Comparison of ENCODE assay signal across 24 cellular contexts in genomic region chr9:37776328-37776727, GRCh38. TPM values are rescaled to one million over a fixed set of nuclear protein-coding genes. Genes with fewer than 3 reads are reported as not detected.
A peak's percentile ranks its signal among the peaks of the same experiment; 100 is the strongest.
DNase-seq lines count a peak whose midpoint lies in the region; ATAC-seq and TF ChIP-seq lines count a peak whose summit lies in the region.
"Had no signal": no experiment of that assay in that cellular context is flagged by ENCODE, and none has a peak within 500 bp of the region (broad histone marks: within the 10 kb centered on the region; RNA-seq: fewer than 3 reads in every experiment).

No MANE protein-coding gene starts in this region.

- no peak for TF ChIP-seq CTCF in AG04450 (IDR thresholded peaks at IDR 0.05; ENCODE audit: low read depth, low read length)
- TF ChIP-seq CTCF in astrocyte of the spinal cord (IDR thresholded peaks at IDR 0.05; ENCODE audit: low read depth, low read length) = no peak
- no peak for TF ChIP-seq CTCF in fibroblast of villous mesenchyme (IDR thresholded peaks at IDR 0.05; ENCODE audit: insufficient read depth, low read depth, low read length)

- CTCF ChIA-PET in AG04450 (lab: Charles Lee) = no interaction called here

- no peak overlapping the region for H3K4me3 ChIP-seq in AG04450 (ENCODE audit: low read depth, low read length)
- no peak overlapping the region for H3K4me3 ChIP-seq in astrocyte of the spinal cord (ENCODE audit: low read depth, low read length)
- H3K4me3 ChIP-seq in fibroblast of villous mesenchyme (ENCODE audit: low read depth, low read length) = no peak overlapping the region
- H3K4me3 ChIP-seq: A549, body of pancreas, left ventricle myocardium inferior, tibial nerve had no signal

- no peaks in the 10 kb centered on the region for H3K9me3 ChIP-seq in AG04450 (ENCODE audit: control insufficient read depth, insufficient read depth, low read length)
- H3K9me3 ChIP-seq: A549, body of pancreas, left ventricle myocardium inferior, neutrophil, tibial nerve had no signal

- no peak for ATAC-seq in HG02981 (IDR thresholded peaks at IDR 0.05; ENCODE audit: unreplicated experiment)
- ATAC-seq in GM21367 (IDR thresholded peaks at IDR 0.05; ENCODE audit: unreplicated experiment) = no peak
- ATAC-seq: A549, body of pancreas had no signal

- in situ Hi-C loops in astrocyte of the spinal cord (cut with HindIII; ENCODE audit: low sequenced_read_pairs) = no loop called here

- no peaks in the 10 kb centered on the region for H3K27me3 ChIP-seq in AG04450 (ENCODE audit: control insufficient read depth, insufficient read depth, low read length)
- H3K27me3 ChIP-seq: body of pancreas, neutrophil, tibial nerve had no signal

- peak overlapping the region; percentile 47 for H3K27ac ChIP-seq in AG04450 (ENCODE audit: low read depth, low read length)
- H3K27ac ChIP-seq: A549, body of pancreas, left ventricle myocardium inferior, neutrophil, tibial nerve had no signal

- no peak for DNase-seq in AG04450 (ENCODE audit: low read depth, low spot score)
- DNase-seq in HT1080 (ENCODE audit: low read depth) = peak; percentile 31
- peak; percentile 25 for DNase-seq in astrocyte of the spinal cord (ENCODE audit: low read depth, low spot score)
- DNase-seq in fibroblast of villous mesenchyme (ENCODE audit: low read depth) = peak; percentile 32
- no peak for DNase-seq in HUDEP-2 (lab: John Stamatoyannopoulos, UW; ENCODE audit: unreplicated experiment in 76 of 76)
- DNase-seq in NCI-H2227 treated with DMSO at 0.1 percent for 48 hours (lab: John Stamatoyannopoulos, UW) = no peak
- DNase-seq: activated CD4-positive, alpha-beta T cell treated with anti-CD3 and anti-CD28 coated beads for 4 hours; activated CD8-positive, alpha-beta memory T cell treated with anti-CD3 and anti-CD28 coated beads for 24 hours; activated effector memory CD4-positive, alpha-beta T cell treated with Interleukin-2 at 50 U/mL for 16 hours; body of pancreas; H9; left ventricle myocardium inferior; naive B cell; NCI-H1048; NCI-H187; NCI-H2171; NCI-H524 treated with DMSO at 0.1 percent for 48 hours; SHP77; small intestine had no signal

- POLR2A ChIA-PET in AG04450 (lab: Yijun Ruan, JAX) = no interaction called here

RNA-seq across cellular contexts. Expression of gene EXOSC3, which starts 8.5 kb away (rescaled TPM):
- polyA plus RNA-seq in AG04450 (2011; rRNA removed) = 19.9 and 29.1 TPM in 2 replicates
- 9.2 and 30.1 TPM in 2 replicates for polyA minus RNA-seq in AG04450 (2011; rRNA and poly(A)+ RNA removed)
- 146 and 181 TPM in 2 replicates for total RNA-seq in HT1080 (2014; rRNA removed; shearing (Covaris generic))
- 83.3 and 89.5 TPM in 2 replicates for polyA plus RNA-seq in HT1080 (2015; cell fraction: cytosol; rRNA removed)
- polyA plus RNA-seq in HT1080 (2015; cell fraction: nucleus; rRNA removed) = 73.0 and 77.8 TPM in 2 replicates
- total RNA-seq in fibroblast of villous mesenchyme = 28.3 and 30.2 TPM in 2 replicates

RNA-seq across cellular contexts. Expression of gene TRMT10B, which starts 22.7 kb away (rescaled TPM):
- polyA plus RNA-seq in AG04450 (2011; rRNA removed) = 6.3 and 6.9 TPM in 2 replicates
- polyA minus RNA-seq in AG04450 (2011; rRNA and poly(A)+ RNA removed) = 1.9 and 2.6 TPM in 2 replicates
- 2.8 and 3.0 TPM in 2 replicates for total RNA-seq in HT1080 (2014; rRNA removed; shearing (Covaris generic))
- 5.0 and 6.7 TPM in 2 replicates for polyA plus RNA-seq in HT1080 (2015; cell fraction: cytosol; rRNA removed)
- polyA plus RNA-seq in HT1080 (2015; cell fraction: nucleus; rRNA removed) = 11.7 and 12.0 TPM in 2 replicates
- total RNA-seq in fibroblast of villous mesenchyme = 2.2 and 3.5 TPM in 2 replicates

RNA-seq across cellular contexts. Expression of gene DCAF10, which starts 24.3 kb away (rescaled TPM):
- 26.4 and 28.7 TPM in 2 replicates for polyA plus RNA-seq in AG04450 (2011; rRNA removed)
- polyA minus RNA-seq in AG04450 (2011; rRNA and poly(A)+ RNA removed) = 32.9 and 39.5 TPM in 2 replicates
- 5.2 and 10.8 TPM in 2 replicates for total RNA-seq in HT1080 (2014; rRNA removed; shearing (Covaris generic))
- polyA plus RNA-seq in HT1080 (2015; cell fraction: cytosol; rRNA removed) = 13.7 and 14.5 TPM in 2 replicates
- 12.1 and 15.9 TPM in 2 replicates for polyA plus RNA-seq in HT1080 (2015; cell fraction: nucleus; rRNA removed)
- total RNA-seq in fibroblast of villous mesenchyme = 22.2 and 24.2 TPM in 2 replicates

Comparison
In these comparisons a context has a peak if more than half of its experiments do, and no peak if none do; other contexts are left out.
1. DNase-seq: peak in HT1080 (single experiment), astrocyte of the spinal cord (single experiment) and fibroblast of villous mesenchyme (single experiment); none in AG04450 (single experiment), HUDEP-2 (0 of 76) and NCI-H2227 treated with DMSO at 0.1 percent for 48 hours (single experiment).